In the genomic region with DNA sequence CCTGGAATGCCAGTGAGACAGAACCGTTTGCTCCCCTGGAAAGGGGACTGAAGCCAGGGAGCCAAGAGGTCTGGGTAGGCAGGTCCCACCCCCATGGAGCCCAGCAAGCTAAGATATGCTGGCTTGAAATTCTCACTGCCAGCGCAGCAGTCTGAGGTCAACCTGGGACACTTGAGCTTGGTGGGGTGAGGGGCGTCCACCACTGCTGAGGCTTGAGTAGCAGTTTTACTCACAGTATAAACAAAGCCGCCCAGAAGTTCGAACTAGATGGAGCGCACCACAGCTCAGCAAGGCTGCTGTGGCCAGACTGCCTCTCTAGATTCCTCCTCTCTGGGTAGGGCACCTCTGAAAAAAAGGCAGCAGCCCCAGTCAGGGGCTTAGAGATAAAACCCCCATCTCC, we compare ENCODE assay signal across 35 cellular contexts.
"Had no signal": no experiment of that assay in that cellular context is flagged by ENCODE, and none has a peak within 500 bp of the region (broad histone marks: within the 10 kb centered on the region; RNA-seq: fewer than 3 reads in every experiment).

No MANE protein-coding gene starts in this region.

- H3K27ac ChIP-seq: adrenal gland, body of pancreas, brain microvascular endothelial cell, breast epithelium, WERI-Rb-1 had no signal

- H3K9me3 ChIP-seq: adrenal gland had no signal

- H3K36me3 ChIP-seq: adrenal gland, brain microvascular endothelial cell, breast epithelium, WERI-Rb-1 had no signal

- H3K27me3 ChIP-seq: adrenal gland, body of pancreas, brain microvascular endothelial cell, breast epithelium had no signal

- H3K4me1 ChIP-seq: adrenal gland, body of pancreas, breast epithelium had no signal

- DNase-seq: activated CD4-positive, alpha-beta memory T cell treated with anti-CD3 and anti-CD28 coated beads, Interleukin-2, amount 10 ng/mL, durations not matched to agents 7 days and 5 days; activated CD4-positive, alpha-beta T cell treated with anti-CD3 and anti-CD28 coated beads for 1 hour; activated CD4-positive, alpha-beta T cell treated with anti-CD3 and anti-CD28 coated beads for 36 hours; activated CD4-positive, alpha-beta T cell treated with anti-CD3 and anti-CD28 coated beads for 48 hours; activated CD4-positive, alpha-beta T cell treated with anti-CD3 and anti-CD28 coated beads, Interleukin-2, amount 10 ng/mL, durations not matched to agents 7 days and 5 days; activated CD4-positive, alpha-beta T cell treated with anti-CD3 and anti-CD28 coated beads, Interleukin-2, amount 50 U/mL, for 48 hours; activated CD4-positive, CD25-positive, alpha-beta regulatory T cell; activated CD8-positive, alpha-beta memory T cell treated with anti-CD3 and anti-CD28 coated beads for 24 hours; activated CD8-positive, alpha-beta memory T cell treated with anti-CD3 and anti-CD28 coated beads, Interleukin-2, amount 10 ng/mL, durations not matched to agents 7 days and 5 days; activated CD8-positive, alpha-beta memory T cell treated with anti-CD3 and anti-CD28 coated beads, Interleukin-2, amount 50 U/mL, for 48 hours; activated CD8-positive, alpha-beta T cell treated with anti-CD3 and anti-CD28 coated beads, Interleukin-2, amount 10 ng/mL, durations not matched to agents 7 days and 5 days; activated effector memory CD4-positive, alpha-beta T cell treated with Interleukin-2 at 50 U/mL for 16 hours; activated gamma-delta T cell; activated naive CD4-positive, alpha-beta T cell treated with anti-CD3 and anti-CD28 coated beads, Interleukin-2, amount 10 ng/mL, durations not matched to agents 7 days and 5 days; activated naive CD4-positive, alpha-beta T cell treated with Interleukin-2 at 50 U/mL for 16 hours; activated naive CD8-positive, alpha-beta T cell treated with anti-CD3 and anti-CD28 coated beads for 36 hours; activated T-cell treated with anti-CD3 and anti-CD28 coated beads, Interleukin-2, amount 50 U/mL, for 24 hours; activated T-cell treated with anti-CD3 and anti-CD28 coated beads, Interleukin-2, amount 50 U/mL, for 48 hours; adrenal gland; amniotic stem cell; aorta; body of pancreas; brain microvascular endothelial cell; central memory CD4-positive, alpha-beta T cell; T-helper 1 cell; T-helper 2 cell; T-helper 9 cell; WERI-Rb-1 had no signal

- H3K27ac Mint-ChIP-seq: activated CD4-positive, alpha-beta memory T cell treated with anti-CD3 and anti-CD28 coated beads, Interleukin-2, amount 10 ng/mL, durations not matched to agents 7 days and 5 days; activated CD4-positive, alpha-beta T cell treated with anti-CD3 and anti-CD28 coated beads for 36 hours; activated CD4-positive, alpha-beta T cell treated with anti-CD3 and anti-CD28 coated beads, Interleukin-2, amount 10 ng/mL, durations not matched to agents 7 days and 5 days; activated CD8-positive, alpha-beta memory T cell treated with anti-CD3 and anti-CD28 coated beads, Interleukin-2, amount 10 ng/mL, durations not matched to agents 7 days and 5 days; activated CD8-positive, alpha-beta T cell treated with anti-CD3 and anti-CD28 coated beads, Interleukin-2, amount 10 ng/mL, durations not matched to agents 7 days and 5 days; activated naive CD4-positive, alpha-beta T cell treated with anti-CD3 and anti-CD28 coated beads, Interleukin-2, amount 10 ng/mL, durations not matched to agents 7 days and 5 days; activated naive CD4-positive, alpha-beta T cell treated with anti-CD3 and anti-CD28 coated beads, Interleukin-2, amount 50 U/mL, for 24 hours; activated naive CD8-positive, alpha-beta T cell treated with anti-CD3 and anti-CD28 coated beads for 36 hours; activated T-cell treated with anti-CD3 and anti-CD28 coated beads, Interleukin-2, amount 50 U/mL, for 24 hours; activated T-helper 2 cell treated with anti-CD3 and anti-CD28 coated beads, Interferon-gamma antibody, Interleukin-2, Interleukin-4, amounts not matched to agents 10 μg/mL and 5 μg/mL and 100 μg/mL, durations not matched to agents 14 hours and 24 hours and 36 hours; T-helper 1 cell treated with Interleukin-12 subunit alpha and Interleukin-12 subunit beta and Interleukin-4 antibody, amounts not matched to agents 30 μg/mL and 1 μg/mL, for 36 hours; T-helper 2 cell treated with Interferon-gamma antibody and Interleukin-4, amounts not matched to agents 5 μg/mL and 100 μg/mL, for 36 hours; WTC11 had no signal

- H3K4me3 ChIP-seq: adrenal gland, body of pancreas, breast epithelium had no signal

- ATAC-seq: activated CD4-positive, alpha-beta T cell treated with anti-CD3 and anti-CD28 coated beads for 36 hours; activated CD4-positive, CD25-positive, alpha-beta regulatory T cell treated with anti-CD3 and anti-CD28 coated beads, Interleukin-2, amount 50 U/mL, for 24 hours; activated CD8-positive, alpha-beta memory T cell treated with anti-CD3 and anti-CD28 coated beads, Interleukin-2, amount 10 ng/mL, durations not matched to agents 7 days and 5 days; activated CD8-positive, alpha-beta T cell treated with anti-CD3 and anti-CD28 coated beads, Interleukin-2, amount 10 ng/mL, durations not matched to agents 7 days and 5 days; body of pancreas; WTC11 had no signal
